ENCODE assay signal across 30 cellular contexts in genomic region chr7:151376218-151376902, GRCh38. TPM values are rescaled to one million over a fixed set of nuclear protein-coding genes. Genes with fewer than 3 reads are reported as not detected.
"Had no signal": no experiment of that assay in that cellular context is flagged by ENCODE, and none has a peak within 500 bp of the region (broad histone marks: within the 10 kb centered on the region; RNA-seq: fewer than 3 reads in every experiment).

No MANE protein-coding gene starts in this region.

- H3K4me3 ChIP-seq: cardiac muscle cell, esophagus muscularis mucosa, hepatocyte, lung, ovary, psoas muscle, right atrium auricular region, tibial nerve, uterus had no signal

- H3K4me2 ChIP-seq: hepatocyte had no signal

- H3K27me3 ChIP-seq: cardiac muscle cell, ovary, tibial nerve, uterus had no signal

- ATAC-seq: activated CD4-positive, alpha-beta T cell treated with anti-CD3 and anti-CD28 coated beads for 36 hours; activated naive CD8-positive, alpha-beta T cell treated with anti-CD3 and anti-CD28 coated beads, Interleukin-2, amount 50 U/mL, for 24 hours; effector memory CD8-positive, alpha-beta T cell; left lobe of liver; naive thymus-derived CD4-positive, alpha-beta T cell; psoas muscle; stimulated activated effector memory CD8-positive, alpha-beta T cell treated with anti-CD3 and anti-CD28 coated beads, Interleukin-12 subunit alpha, Interleukin-12 subunit beta, amount 100 ng/mL, for 72 hours; stimulated activated naive CD8-positive, alpha-beta T cell treated with anti-CD3 and anti-CD28 coated beads, Interleukin-15, amount 100 ng/mL, for 72 hours had no signal

- H3K79me2 ChIP-seq: hepatocyte had no signal

- H3K9me3 ChIP-seq: esophagus muscularis mucosa, ovary, psoas muscle, right atrium auricular region, tibial nerve, uterus had no signal

- FAIRE-seq: endothelial cell of umbilical vein, frontal cortex had no signal

- H2AFZ ChIP-seq: hepatocyte had no signal

- DNase-seq: activated B cell treated with CpG ODN at 0.5 μM for 24 hours; activated CD4-positive, alpha-beta T cell treated with anti-CD3 and anti-CD28 coated beads for 36 hours; activated CD4-positive, alpha-beta T cell treated with anti-CD3 and anti-CD28 coated beads, Interleukin-2, amount 50 U/mL, for 4 hours; activated CD8-positive, alpha-beta memory T cell treated with anti-CD3 and anti-CD28 coated beads, Interleukin-2, amount 50 U/mL, for 48 hours; activated gamma-delta T cell; activated naive CD4-positive, alpha-beta T cell treated with anti-CD3 and anti-CD28 coated beads, Interleukin-2, amount 50 U/mL, for 16 hours; activated naive CD8-positive, alpha-beta T cell treated with anti-CD3 and anti-CD28 coated beads, Interleukin-2, amount 50 U/mL, for 24 hours; activated T-cell treated with anti-CD3 and anti-CD28 coated beads, Interleukin-2, amount 50 U/mL, for 48 hours; effector memory CD8-positive, alpha-beta T cell; glutamatergic neuron; immature natural killer cell; naive thymus-derived CD4-positive, alpha-beta T cell; psoas muscle; stimulated activated CD4-positive, alpha-beta T cell treated with anti-CD3 and anti-CD28 coated beads, Interleukin-1b, Interleukin-23, amount 100 ng/mL, for 48 hours; stimulated activated naive CD8-positive, alpha-beta T cell treated with anti-CD3 and anti-CD28 coated beads, Interleukin-15, amount 100 ng/mL, for 72 hours; T-helper 9 cell had no signal

- H3K36me3 ChIP-seq: ovary, uterus had no signal

- H3K27ac ChIP-seq: esophagus muscularis mucosa, hepatocyte, ovary, psoas muscle, right atrium auricular region, tibial nerve, uterus had no signal

RNA-seq across cellular contexts. Expression of gene WDR86, which starts 33.5 kb away (rescaled TPM):
- total RNA-seq: activated CD4-positive, alpha-beta T cell treated with anti-CD3 and anti-CD28 coated beads for 36 hours; activated CD8-positive, alpha-beta memory T cell treated with anti-CD3 and anti-CD28 coated beads for 36 hours; dermis microvascular lymphatic vessel endothelial cell; endothelial cell of umbilical vein had no signal
- polyA plus RNA-seq: endothelial cell of umbilical vein had no signal
